In genomic region chr2:223916181-223916900, GRCh38 we compare ENCODE assay signal across 26 cellular contexts.
"Had no signal": no experiment of that assay in that cellular context is flagged by ENCODE, and none has a peak within 500 bp of the region (broad histone marks: within the 10 kb centered on the region; RNA-seq: fewer than 3 reads in every experiment).

No MANE protein-coding gene starts in this region.

- H3K4me3 ChIP-seq: SK-N-MC had no signal

- ATAC-seq: activated CD4-positive, alpha-beta T cell treated with anti-CD3 and anti-CD28 coated beads for 36 hours; activated CD8-positive, alpha-beta T cell treated with anti-CD3 and anti-CD28 coated beads for 36 hours; activated T-cell treated with anti-CD3 and anti-CD28 coated beads, Interleukin-2, amount 50 U/mL, for 72 hours; Panc1; Right ventricle myocardium inferior; T-cell had no signal

- H3K27ac ChIP-seq: SK-N-MC, VCaP had no signal

- DNase-seq: activated CD4-positive, alpha-beta T cell treated with anti-CD3 and anti-CD28 coated beads for 36 hours; activated CD8-positive, alpha-beta memory T cell treated with anti-CD3 and anti-CD28 coated beads, Interleukin-2, amount 50 U/mL, for 4 hours; activated CD8-positive, alpha-beta T cell treated with anti-CD3 and anti-CD28 coated beads for 36 hours; activated naive CD4-positive, alpha-beta T cell treated with anti-CD3 and anti-CD28 coated beads, Interleukin-2, amount 50 U/mL, for 16 hours; activated T-cell treated with anti-CD3 and anti-CD28 coated beads, Interleukin-2, amount 50 U/mL, for 72 hours; amygdala; Kasumi-1; KBM-7; NCI-H1048; NCI-H1930; NCI-H2107; NCI-H510A treated with DMSO at 0.1 percent for 48 hours; NCI-H69; NK-92 treated with Interleukin-12 subunit alpha and Interleukin-12 subunit beta, amount 100 ng/mL, for 24 hours; OCI-M1; RPMI8226; T-cell; T-helper 2 cell; T1000 had no signal

- H3K27ac Mint-ChIP-seq: activated CD4-positive, alpha-beta T cell treated with anti-CD3 and anti-CD28 coated beads for 36 hours; activated CD8-positive, alpha-beta T cell treated with anti-CD3 and anti-CD28 coated beads for 36 hours; activated T-cell treated with anti-CD3 and anti-CD28 coated beads, Interleukin-2, amount 50 U/mL, for 72 hours; brain; T-cell had no signal

- FAIRE-seq: astrocyte had no signal

- H3K9me3 Mint-ChIP-seq: activated CD8-positive, alpha-beta T cell treated with anti-CD3 and anti-CD28 coated beads for 36 hours; activated T-cell treated with anti-CD3 and anti-CD28 coated beads, Interleukin-2, amount 50 U/mL, for 72 hours; central memory CD8-positive, alpha-beta T cell; T-cell had no signal
